Comparison of ENCODE assay signal across 2 cellular contexts in the genomic region with DNA sequence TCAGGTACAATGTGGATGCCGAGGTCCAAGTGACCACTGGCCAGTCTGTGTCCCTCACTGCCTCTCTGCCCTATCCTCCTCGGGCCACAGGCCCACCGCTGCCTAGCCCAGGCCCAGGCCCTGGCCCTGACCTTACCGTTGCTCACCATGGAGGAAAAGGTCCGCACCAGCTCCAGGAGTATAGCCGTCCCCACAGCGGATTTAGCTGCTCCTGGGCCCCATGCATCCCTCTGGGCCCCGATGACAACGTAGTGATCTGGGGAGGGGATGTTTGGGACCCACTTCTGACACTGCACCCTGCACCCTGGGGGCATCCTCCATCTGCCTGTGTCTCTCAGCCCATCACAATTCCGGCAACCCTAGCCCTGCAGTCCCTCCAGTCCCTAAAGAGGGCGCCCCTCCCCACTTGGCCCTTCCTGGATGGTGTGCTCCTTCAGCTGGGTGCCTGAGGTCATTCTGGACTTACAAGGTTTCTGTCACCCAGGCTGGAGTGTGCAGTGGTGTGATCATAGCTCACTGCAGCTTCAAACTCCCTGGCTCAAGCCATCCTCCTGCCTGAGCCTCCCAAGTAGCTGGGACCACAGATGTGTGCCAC.
TF ChIP-seq lines count a peak whose summit lies in the region.

No MANE protein-coding gene starts in this region.

TF ChIP-seq in K562, 482 proteins besides CTCF, POLR2A, EP300 and RAD21 (continues in another document):
- TF ChIP-seq SIN3A (IDR thresholded peaks at IDR 0.05; ENCODE audit: borderline replicate concordance in 2 of 2, control insufficient read depth in 1 of 2, low read depth in 2 of 2, low read length in 2 of 2) (peak in 1 of 2 experiments; percentile 33; a peak in 1 of 4 replicates), ZSCAN29 (IDR thresholded peaks at IDR 0.05) (no peak), MAFK (IDR thresholded peaks at IDR 0.05; ENCODE audit: low read length) (no peak), JUND (IDR thresholded peaks at IDR 0.05; ENCODE audit: borderline replicate concordance, low read depth, low read length) (0 out of 2 replicates have a peak, but pooled peaks have one; percentile 16), JUND (tag; IDR thresholded peaks at IDR 0.05; ENCODE audit: borderline replicate concordance, low read depth, low read length) (no peak), SREBF1 (IDR thresholded peaks at IDR 0.05; ENCODE audit: borderline replicate concordance, low read depth, low read length) (no peak), MTA3 (IDR thresholded peaks at IDR 0.05; ENCODE audit: borderline replicate concordance) (0 out of 2 replicates have a peak, but pooled peaks have one; percentile 31), CHD2 (IDR thresholded peaks at IDR 0.05; ENCODE audit: low read depth, low read length) (no peak), BHLHE40 (IDR thresholded peaks at IDR 0.05; ENCODE audit: low read length) (no peak)
- TF ChIP-seq, protein P1, sequence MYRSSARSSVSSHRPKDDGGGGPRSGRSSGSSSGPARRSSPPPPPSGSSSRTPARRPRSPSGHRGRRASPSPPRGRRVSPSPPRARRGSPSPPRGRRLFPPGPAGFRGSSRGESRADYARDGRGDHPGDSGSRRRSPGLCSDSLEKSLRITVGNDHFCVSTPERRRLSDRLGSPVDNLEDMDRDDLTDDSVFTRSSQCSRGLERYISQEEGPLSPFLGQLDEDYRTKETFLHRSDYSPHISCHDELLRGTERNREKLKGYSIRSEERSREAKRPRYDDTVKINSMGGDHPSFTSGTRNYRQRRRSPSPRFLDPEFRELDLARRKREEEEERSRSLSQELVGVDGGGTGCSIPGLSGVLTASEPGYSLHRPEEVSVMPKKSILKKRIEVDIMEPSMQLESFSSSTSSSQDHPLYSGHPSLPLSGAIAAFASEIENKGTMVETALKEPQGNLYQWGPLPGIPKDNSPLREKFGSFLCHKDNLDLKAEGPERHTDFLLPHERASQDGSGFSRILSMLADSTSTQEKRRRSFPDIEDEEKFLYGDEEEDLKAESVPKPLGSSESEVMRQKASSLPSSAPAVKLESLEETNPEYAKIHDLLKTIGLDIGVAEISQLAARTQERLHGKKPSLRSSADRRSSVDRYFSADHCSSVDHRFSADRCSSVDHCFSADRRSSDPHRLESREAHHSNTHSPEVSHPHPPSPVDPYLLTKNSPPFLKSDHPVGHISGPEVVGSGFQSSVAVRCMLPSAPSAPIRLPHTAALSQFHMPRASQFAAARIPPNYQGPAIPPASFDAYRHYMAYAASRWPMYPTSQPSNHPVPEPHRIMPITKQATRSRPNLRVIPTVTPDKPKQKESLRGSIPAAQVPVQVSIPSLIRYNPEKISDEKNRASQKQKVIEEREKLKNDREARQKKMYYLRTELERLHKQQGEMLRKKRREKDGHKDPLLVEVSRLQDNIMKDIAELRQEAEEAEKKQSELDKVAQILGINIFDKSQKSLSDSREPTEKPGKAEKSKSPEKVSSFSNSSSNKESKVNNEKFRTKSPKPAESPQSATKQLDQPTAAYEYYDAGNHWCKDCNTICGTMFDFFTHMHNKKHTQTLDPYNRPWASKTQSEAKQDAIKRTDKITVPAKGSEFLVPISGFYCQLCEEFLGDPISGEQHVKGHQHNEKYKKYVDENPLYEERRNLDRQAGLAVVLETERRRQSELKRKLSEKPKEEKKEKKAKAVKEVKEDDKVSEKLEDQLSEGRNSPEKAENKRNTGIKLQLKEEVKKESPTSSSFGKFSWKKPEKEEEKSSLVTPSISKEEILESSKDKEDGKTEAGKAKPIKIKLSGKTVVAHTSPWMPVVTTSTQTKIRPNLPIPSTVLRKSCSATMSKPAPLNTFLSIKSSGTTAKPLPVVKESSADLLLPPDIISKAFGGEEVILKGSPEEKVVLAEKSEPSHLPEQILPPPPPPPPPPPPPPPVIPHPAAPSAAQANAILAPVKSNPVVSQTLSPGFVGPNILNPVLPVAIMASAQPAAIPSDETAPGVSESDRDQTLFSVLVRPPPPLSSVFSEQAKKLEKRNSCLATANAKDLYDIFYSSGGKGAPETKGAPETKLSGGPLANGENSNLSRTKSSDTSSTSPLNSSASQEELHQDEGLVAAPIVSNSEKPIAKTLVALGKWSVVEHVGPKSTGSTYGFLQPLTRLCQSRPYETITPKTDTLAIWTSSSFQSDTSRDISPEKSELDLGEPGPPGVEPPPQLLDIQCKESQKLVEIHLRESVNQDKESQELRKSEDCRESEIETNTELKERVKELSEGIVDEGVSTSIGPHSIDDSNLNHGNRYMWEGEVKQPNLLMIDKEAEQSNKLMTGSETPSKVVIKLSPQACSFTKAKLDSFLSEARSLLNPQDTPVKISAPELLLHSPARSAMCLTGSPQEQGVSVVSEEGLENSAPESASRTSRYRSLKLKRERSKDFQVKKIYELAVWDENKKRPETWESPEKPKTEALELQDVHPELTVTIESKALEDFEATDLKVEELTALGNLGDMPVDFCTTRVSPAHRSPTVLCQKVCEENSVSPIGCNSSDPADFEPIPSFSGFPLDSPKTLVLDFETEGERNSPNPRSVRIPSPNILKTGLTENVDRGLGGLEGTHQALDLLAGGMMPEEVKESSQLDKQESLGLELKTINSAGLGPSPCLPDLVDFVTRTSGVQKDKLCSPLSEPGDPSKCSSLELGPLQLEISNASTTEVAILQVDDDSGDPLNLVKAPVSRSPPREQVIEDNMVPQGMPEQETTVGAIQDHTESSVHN (IDR thresholded peaks at IDR 0.05; ENCODE audit: borderline replicate concordance in 1 of 2, low read depth in 1 of 2) = no peak
- TF ChIP-seq, protein P2, sequence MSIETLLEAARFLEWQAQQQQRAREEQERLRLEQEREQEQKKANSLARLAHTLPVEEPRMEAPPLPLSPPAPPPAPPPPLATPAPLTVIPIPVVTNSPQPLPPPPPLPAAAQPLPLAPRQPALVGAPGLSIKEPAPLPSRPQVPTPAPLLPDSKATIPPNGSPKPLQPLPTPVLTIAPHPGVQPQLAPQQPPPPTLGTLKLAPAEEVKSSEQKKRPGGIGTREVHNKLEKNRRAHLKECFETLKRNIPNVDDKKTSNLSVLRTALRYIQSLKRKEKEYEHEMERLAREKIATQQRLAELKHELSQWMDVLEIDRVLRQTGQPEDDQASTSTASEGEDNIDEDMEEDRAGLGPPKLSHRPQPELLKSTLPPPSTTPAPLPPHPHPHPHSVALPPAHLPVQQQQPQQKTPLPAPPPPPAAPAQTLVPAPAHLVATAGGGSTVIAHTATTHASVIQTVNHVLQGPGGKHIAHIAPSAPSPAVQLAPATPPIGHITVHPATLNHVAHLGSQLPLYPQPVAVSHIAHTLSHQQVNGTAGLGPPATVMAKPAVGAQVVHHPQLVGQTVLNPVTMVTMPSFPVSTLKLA (conservative IDR thresholded peaks at IDR 0.05) = peak in 1 of 2 experiments; percentile 23; a peak in 1 of 4 replicates
- TF ChIP-seq, protein P3, sequence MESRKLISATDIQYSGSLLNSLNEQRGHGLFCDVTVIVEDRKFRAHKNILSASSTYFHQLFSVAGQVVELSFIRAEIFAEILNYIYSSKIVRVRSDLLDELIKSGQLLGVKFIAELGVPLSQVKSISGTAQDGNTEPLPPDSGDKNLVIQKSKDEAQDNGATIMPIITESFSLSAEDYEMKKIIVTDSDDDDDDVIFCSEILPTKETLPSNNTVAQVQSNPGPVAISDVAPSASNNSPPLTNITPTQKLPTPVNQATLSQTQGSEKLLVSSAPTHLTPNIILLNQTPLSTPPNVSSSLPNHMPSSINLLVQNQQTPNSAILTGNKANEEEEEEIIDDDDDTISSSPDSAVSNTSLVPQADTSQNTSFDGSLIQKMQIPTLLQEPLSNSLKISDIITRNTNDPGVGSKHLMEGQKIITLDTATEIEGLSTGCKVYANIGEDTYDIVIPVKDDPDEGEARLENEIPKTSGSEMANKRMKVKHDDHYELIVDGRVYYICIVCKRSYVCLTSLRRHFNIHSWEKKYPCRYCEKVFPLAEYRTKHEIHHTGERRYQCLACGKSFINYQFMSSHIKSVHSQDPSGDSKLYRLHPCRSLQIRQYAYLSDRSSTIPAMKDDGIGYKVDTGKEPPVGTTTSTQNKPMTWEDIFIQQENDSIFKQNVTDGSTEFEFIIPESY (CRISPR knock-in tag; IDR thresholded peaks at IDR 0.05) = peak; percentile 62

TF ChIP-seq in GM12891, 5 proteins besides CTCF, POLR2A, EP300 and RAD21:
- TF ChIP-seq POLR2AphosphoS5 (IDR thresholded peaks at IDR 0.05; ENCODE audit: low read depth, low read length) = no peak
- TF ChIP-seq SPI1 (IDR thresholded peaks at IDR 0.05; ENCODE audit: low read depth, low read length) = no peak
- no peak for TF ChIP-seq POU2F2 (IDR thresholded peaks at IDR 0.05; ENCODE audit: low read depth, low read length)
- no peak for TF ChIP-seq TAF1 (IDR thresholded peaks at IDR 0.05; ENCODE audit: low read depth, low read length)
- no peak for TF ChIP-seq PAX5 (IDR thresholded peaks at IDR 0.05; ENCODE audit: insufficient read depth, low read length, severe bottlenecking)
